8 cellular contexts compared by ENCODE assay signal in genomic region chr22:17706451-17706900, GRCh38.
DNase-seq lines count a peak whose midpoint lies in the region; ATAC-seq and TF ChIP-seq lines count a peak whose summit lies in the region.

No MANE protein-coding gene starts in this region.

- peaks cover 0 to 1% of the 10 kb centered on the region in 2 donors for H3K36me3 ChIP-seq in aorta (ENCODE audit: control insufficient read depth in 1 of 2, insufficient read depth in 2 of 2, low read length in 1 of 2)

- H3K9me3 ChIP-seq in aorta (ENCODE audit: control insufficient read depth, low read length) = no peaks in the 10 kb centered on the region

- peak overlapping the region in 1 of 2 donors; percentile 75 for H3K27ac ChIP-seq in aorta (ENCODE audit: low read depth in 1 of 2, low read length in 2 of 2)

- intact Hi-C loops in activated naive CD4-positive, alpha-beta T cell treated with anti-CD3 and anti-CD28 coated beads for 36 hours (cut with micrococcal nuclease) = loop anchor here (1.0 to 5.0 kb wide), 5 partner anchors 34 to 371 kb away; partner anchors contain the start of genes ATP6V1E1 and PEX26
- intact Hi-C loops in aorta (cut with DNase I) = no loop called here

- ATAC-seq in HG02852 (IDR thresholded peaks at IDR 0.05; ENCODE audit: unreplicated experiment) (peak; percentile 75), aorta (ENCODE audit: low FRiP score) (peak; percentile 90)

- CTCF ChIA-PET in activated naive CD4-positive, alpha-beta T cell treated with anti-CD3 and anti-CD28 coated beads for 36 hours (lab: Charles Lee) = interaction anchor here (0.7 to 1.8 kb wide), 4 partner anchors 15 to 372 kb away, joined by 3 to 4 read pairs (median 3); no protein-coding TSS in a partner anchor

- H3K27me3 ChIP-seq in aorta (ENCODE audit: control insufficient read depth in 1 of 2, insufficient read depth in 2 of 2, low read length in 1 of 2) = no peaks in the 10 kb centered on the region

- H3K36me3 Mint-ChIP-seq in activated naive CD4-positive, alpha-beta T cell treated with anti-CD3 and anti-CD28 coated beads for 36 hours (ENCODE audit: low read depth) = peaks cover 18% of the 10 kb centered on the region
- H3K36me3 Mint-ChIP-seq in osteocyte (ENCODE audit: unreplicated experiment) = peaks cover 4% of the 10 kb centered on the region

- H3K9me3 Mint-ChIP-seq in activated naive CD4-positive, alpha-beta T cell treated with anti-CD3 and anti-CD28 coated beads for 36 hours = no peaks in the 10 kb centered on the region
- no peaks in the 10 kb centered on the region for H3K9me3 Mint-ChIP-seq in osteocyte (ENCODE audit: unreplicated experiment)

- H3K4me1 Mint-ChIP-seq in activated naive CD4-positive, alpha-beta T cell treated with anti-CD3 and anti-CD28 coated beads for 36 hours (ENCODE audit: low read depth) = peaks cover 20% of the 10 kb centered on the region
- peaks cover 43% of the 10 kb centered on the region for H3K4me1 Mint-ChIP-seq in osteocyte (ENCODE audit: unreplicated experiment)

- H3K27me3 Mint-ChIP-seq in activated naive CD4-positive, alpha-beta T cell treated with anti-CD3 and anti-CD28 coated beads for 36 hours (ENCODE audit: low read depth) = no peaks in the 10 kb centered on the region
- H3K27me3 Mint-ChIP-seq in osteocyte (ENCODE audit: unreplicated experiment) = no peaks in the 10 kb centered on the region

- WGBS in aorta, 2 donors = 2 to 7% methylated on average over 5 of the region's 5 CpGs

- peak overlapping the region; percentile 49 for H3K4me3 Mint-ChIP-seq in activated naive CD4-positive, alpha-beta T cell treated with anti-CD3 and anti-CD28 coated beads for 36 hours
- H3K4me3 Mint-ChIP-seq in osteocyte (ENCODE audit: unreplicated experiment) = peak overlapping the region; percentile 86

- no peaks in the 10 kb centered on the region for H3K4me1 ChIP-seq in aorta (ENCODE audit: control insufficient read depth in 1 of 2, insufficient read depth in 2 of 2, low read length in 2 of 2)

- peak; percentile 48 for DNase-seq in GM13977 (ENCODE audit: low spot score)
- DNase-seq in NOMO-1 treated with DMSO at 0.1 percent for 48 hours (lab: John Stamatoyannopoulos, UW; ENCODE audit: unreplicated experiment) = peak; percentile 78
- peak; percentile 67 for DNase-seq in activated naive CD4-positive, alpha-beta T cell treated with anti-CD3 and anti-CD28 coated beads for 36 hours
- DNase-seq in glomerular endothelial cell (ENCODE audit: extremely low read depth, low read depth, low spot score) = peak; percentile 71
- DNase-seq in osteocyte (ENCODE audit: extremely low spot score, unreplicated experiment) = peak; percentile 87
- peak in 1 of 2 donors; percentile 51 for DNase-seq in aorta
- DNase-seq in retina = no peak

- TF ChIP-seq CTCF in GM13977 (IDR thresholded peaks at IDR 0.05; ENCODE audit: extremely low read depth, insufficient read depth, missing control alignments) (no peak), osteocyte (IDR thresholded peaks at IDR 0.05) (no peak)

- in situ Hi-C loops in GM13977 (cut with MboI; ENCODE audit: low pct_unique_long_range_greater_than_20kb, low sequenced_read_pairs, unreplicated experiment) = no loop called here

- peak overlapping the region; percentile 50 to 76 for H3K4me3 ChIP-seq in aorta (ENCODE audit: low read length in 2 of 2)

- peak overlapping the region; percentile 89 for H3K27ac Mint-ChIP-seq in activated naive CD4-positive, alpha-beta T cell treated with anti-CD3 and anti-CD28 coated beads for 36 hours
- peak overlapping the region; percentile 95 for H3K27ac Mint-ChIP-seq in osteocyte (ENCODE audit: unreplicated experiment)
